Comparison of ENCODE assay signal across 26 cellular contexts in genomic region chr10:91540714-91541113, GRCh38.
DNase-seq lines count a peak whose midpoint lies in the region; ATAC-seq and TF ChIP-seq lines count a peak whose summit lies in the region.
"Had no signal": no experiment of that assay in that cellular context is flagged by ENCODE, and none has a peak within 500 bp of the region (broad histone marks: within the 10 kb centered on the region; RNA-seq: fewer than 3 reads in every experiment).

No MANE protein-coding gene starts in this region.

- H3K4me3 Mint-ChIP-seq in activated T-helper 17 cell treated with anti-CD3 and anti-CD28 coated beads, Interleukin-2, amount 50 U/mL, for 72 hours: no peak overlapping the region
- H3K4me3 Mint-ChIP-seq: activated B cell treated with CpG ODN at 0.5 μM for 24 hours; activated CD8-positive, alpha-beta T cell treated with anti-CD3 and anti-CD28 coated beads, Interleukin-2, amount 10 ng/mL, durations not matched to agents 7 days and 5 days; activated naive CD4-positive, alpha-beta T cell treated with anti-CD3 and anti-CD28 coated beads, Interleukin-2, amount 50 U/mL, for 24 hours; activated T-cell treated with anti-CD3 and anti-CD28 coated beads, Interleukin-2, amount 50 U/mL, for 72 hours; effector memory CD8-positive, alpha-beta T cell; stimulated activated naive CD8-positive, alpha-beta T cell treated with anti-CD3 and anti-CD28 coated beads, Interleukin-15, amount 100 ng/mL, for 72 hours; T-helper 1 cell treated with Interleukin-12 subunit alpha and Interleukin-12 subunit beta and Interleukin-4 antibody, amounts not matched to agents 30 μg/mL and 1 μg/mL, for 36 hours had no signal

- no peaks in the 10 kb centered on the region for H3K36me3 ChIP-seq in mesenchymal stem cell (ENCODE audit: control insufficient read depth in 1 of 2, insufficient read depth in 2 of 2, low read depth in 1 of 2, low read length in 2 of 2)
- H3K36me3 ChIP-seq: ascending aorta, heart right ventricle, lower lobe of right lung, sigmoid colon, upper lobe of right lung had no signal

- no peak overlapping the region for H3K23ac ChIP-seq in mesenchymal stem cell (ENCODE audit: low read length in 2 of 2)

- H3K4me2 ChIP-seq in mesenchymal stem cell (ENCODE audit: low read length, poor library complexity, severe bottlenecking): no peak overlapping the region

- POLR2A ChIA-PET in GM10248 (lab: Yijun Ruan, JAX): no interaction called here

- H3K9me3 ChIP-seq in mesenchymal stem cell (ENCODE audit: control insufficient read depth, low read length): no peaks in the 10 kb centered on the region
- H3K9me3 ChIP-seq: ascending aorta, lower lobe of right lung, sigmoid colon, upper lobe of right lung had no signal

- no peaks in the 10 kb centered on the region for H3K79me1 ChIP-seq in mesenchymal stem cell (replicated peaks; ENCODE audit: low read length, poor library complexity, severe bottlenecking)

- H3K27me3 ChIP-seq in mesenchymal stem cell (ENCODE audit: control insufficient read depth in 1 of 2, insufficient read depth in 1 of 2, low read length in 2 of 2): no peaks in the 10 kb centered on the region
- H3K27me3 ChIP-seq: ascending aorta, heart right ventricle, sigmoid colon, upper lobe of right lung had no signal

- TF ChIP-seq CTCF in GM10248 (IDR thresholded peaks at IDR 0.05; ENCODE audit: control extremely low read depth, extremely low read depth, low read depth, missing control alignments): no peak

- H2BK5ac ChIP-seq in mesenchymal stem cell (ENCODE audit: low read depth, low read length, poor library complexity, severe bottlenecking): no peak overlapping the region

- no peaks in the 10 kb centered on the region for H3K36me3 Mint-ChIP-seq in activated T-helper 17 cell treated with anti-CD3 and anti-CD28 coated beads, Interleukin-2, amount 50 U/mL, for 72 hours (ENCODE audit: low read depth)
- H3K36me3 Mint-ChIP-seq: activated naive CD4-positive, alpha-beta T cell treated with anti-CD3 and anti-CD28 coated beads, Interleukin-2, amount 50 U/mL, for 24 hours had no signal

- CTCF ChIA-PET in GM10248 (lab: Yijun Ruan, JAX): interaction anchor here (1.6 kb wide), 1 partner anchor 14 kb away, joined by 3 read pairs; no protein-coding TSS in a partner anchor

- H4K8ac ChIP-seq in mesenchymal stem cell (ENCODE audit: low read length): peak overlapping the region; percentile 24

- in situ Hi-C loops in G401 (cut with HindIII; ENCODE audit: low sequenced_read_pairs): no loop called here

- no peak overlapping the region for H2BK15ac ChIP-seq in mesenchymal stem cell (ENCODE audit: low read depth, poor library complexity, severe bottlenecking)

- no peaks in the 10 kb centered on the region for H3K9me3 Mint-ChIP-seq in activated T-helper 17 cell treated with anti-CD3 and anti-CD28 coated beads, Interleukin-2, amount 50 U/mL, for 72 hours
- H3K9me3 Mint-ChIP-seq: activated B cell treated with CpG ODN at 0.5 μM for 24 hours; activated naive CD4-positive, alpha-beta T cell treated with anti-CD3 and anti-CD28 coated beads, Interleukin-2, amount 50 U/mL, for 24 hours; effector memory CD8-positive, alpha-beta T cell had no signal

- H3K4me1 ChIP-seq in mesenchymal stem cell (ENCODE audit: control insufficient read depth, insufficient read depth, low read depth, low read length): peaks cover 4% of the 10 kb centered on the region
- H3K4me1 ChIP-seq: ascending aorta, lower lobe of right lung, parathyroid adenoma had no signal

- peaks cover 8% of the 10 kb centered on the region for H3K27me3 Mint-ChIP-seq in activated T-helper 17 cell treated with anti-CD3 and anti-CD28 coated beads, Interleukin-2, amount 50 U/mL, for 72 hours

- H2BK120ac ChIP-seq in mesenchymal stem cell (ENCODE audit: low read depth, low read length): no peak overlapping the region

- H3K27ac Mint-ChIP-seq in activated T-helper 17 cell treated with anti-CD3 and anti-CD28 coated beads, Interleukin-2, amount 50 U/mL, for 72 hours: no peak overlapping the region
- H3K27ac Mint-ChIP-seq: activated B cell treated with CpG ODN at 0.5 μM for 24 hours; activated CD8-positive, alpha-beta T cell treated with anti-CD3 and anti-CD28 coated beads, Interleukin-2, amount 10 ng/mL, durations not matched to agents 7 days and 5 days; activated naive CD4-positive, alpha-beta T cell treated with anti-CD3 and anti-CD28 coated beads, Interleukin-2, amount 50 U/mL, for 24 hours; activated T-cell treated with anti-CD3 and anti-CD28 coated beads, Interleukin-2, amount 50 U/mL, for 72 hours; effector memory CD8-positive, alpha-beta T cell; stimulated activated naive CD8-positive, alpha-beta T cell treated with anti-CD3 and anti-CD28 coated beads, Interleukin-15, amount 100 ng/mL, for 72 hours; T-helper 1 cell treated with Interleukin-12 subunit alpha and Interleukin-12 subunit beta and Interleukin-4 antibody, amounts not matched to agents 30 μg/mL and 1 μg/mL, for 36 hours had no signal

- DNase-seq in ELR (ENCODE audit: low read depth) (peak; percentile 62), NCI-H69 (lab: John Stamatoyannopoulos, UW) (peak; percentile 5), mesenchymal stem cell (no peak), G401 (ENCODE audit: low spot score) (no peak), hippocampal formation (lab: John Stamatoyannopoulos, UW) (no peak), GM10248 (ENCODE audit: extremely low spot score) (no peak)
- DNase-seq: activated B cell treated with CpG ODN at 0.5 μM for 24 hours; activated CD8-positive, alpha-beta T cell treated with anti-CD3 and anti-CD28 coated beads, Interleukin-2, amount 10 ng/mL, durations not matched to agents 7 days and 5 days; activated T-cell treated with anti-CD3 and anti-CD28 coated beads, Interleukin-2, amount 50 U/mL, for 72 hours; effector memory CD8-positive, alpha-beta T cell; heart right ventricle; lower lobe of right lung; NCI-H1048; NCI-H2081; SHP77; sigmoid colon; stimulated activated CD4-positive, alpha-beta T cell treated with anti-CD3 and anti-CD28 coated beads, Interleukin-1b, Interleukin-23, amount 100 ng/mL, for 48 hours; stimulated activated naive CD8-positive, alpha-beta T cell treated with anti-CD3 and anti-CD28 coated beads, Interleukin-15, amount 100 ng/mL, for 72 hours; upper lobe of right lung had no signal

- no peak overlapping the region for H3K4me3 ChIP-seq in mesenchymal stem cell (ENCODE audit: insufficient read depth in 1 of 2, low read depth in 1 of 2, low read length in 2 of 2)
- H3K4me3 ChIP-seq: ascending aorta, heart right ventricle, lower lobe of right lung, sigmoid colon, upper lobe of right lung had no signal

- no peak overlapping the region for H2AFZ ChIP-seq in mesenchymal stem cell (ENCODE audit: low read depth, low read length)
- H2AFZ ChIP-seq: parathyroid adenoma had no signal

- H2BK12ac ChIP-seq in mesenchymal stem cell (ENCODE audit: low read length in 2 of 2): no peak overlapping the region

- H3K14ac ChIP-seq in mesenchymal stem cell (ENCODE audit: low read length in 2 of 2): no peak overlapping the region

- H3K27ac ChIP-seq in mesenchymal stem cell (ENCODE audit: low read length, poor library complexity, severe bottlenecking): no peak overlapping the region
- H3K27ac ChIP-seq: ascending aorta, HL-60, lower lobe of right lung, parathyroid adenoma, sigmoid colon, upper lobe of right lung had no signal

- H3K18ac ChIP-seq in mesenchymal stem cell (ENCODE audit: low read depth in 1 of 2, low read length in 2 of 2): no peak overlapping the region

- ATAC-seq in activated T-helper 17 cell treated with anti-CD3 and anti-CD28 coated beads, Interleukin-2, amount 50 U/mL, for 72 hours (replicated peaks): peak; percentile 24
- ATAC-seq in GM21381 (IDR thresholded peaks at IDR 0.05; ENCODE audit: unreplicated experiment): no peak
- ATAC-seq: activated CD8-positive, alpha-beta T cell treated with anti-CD3 and anti-CD28 coated beads, Interleukin-2, amount 10 ng/mL, durations not matched to agents 7 days and 5 days; activated T-cell treated with anti-CD3 and anti-CD28 coated beads, Interleukin-2, amount 50 U/mL, for 72 hours; effector memory CD8-positive, alpha-beta T cell; stimulated activated naive CD8-positive, alpha-beta T cell treated with anti-CD3 and anti-CD28 coated beads, Interleukin-15, amount 100 ng/mL, for 72 hours; upper lobe of right lung had no signal

- H3K9ac ChIP-seq in mesenchymal stem cell (ENCODE audit: low read length): no peak overlapping the region
- H3K9ac ChIP-seq: parathyroid adenoma had no signal

- H4K91ac ChIP-seq in mesenchymal stem cell (ENCODE audit: low read length): no peak overlapping the region

- peak overlapping the region in 1 of 2 experiments; percentile 36 for H3K4ac ChIP-seq in mesenchymal stem cell (ENCODE audit: low read depth in 1 of 2, low read length in 2 of 2)

- no peaks in the 10 kb centered on the region for H3K4me1 Mint-ChIP-seq in activated T-helper 17 cell treated with anti-CD3 and anti-CD28 coated beads, Interleukin-2, amount 50 U/mL, for 72 hours
- H3K4me1 Mint-ChIP-seq: activated B cell treated with CpG ODN at 0.5 μM for 24 hours; activated naive CD4-positive, alpha-beta T cell treated with anti-CD3 and anti-CD28 coated beads, Interleukin-2, amount 50 U/mL, for 24 hours; stimulated activated naive CD8-positive, alpha-beta T cell treated with anti-CD3 and anti-CD28 coated beads, Interleukin-15, amount 100 ng/mL, for 72 hours had no signal

- H2AK5ac ChIP-seq in mesenchymal stem cell (ENCODE audit: low read length, severe bottlenecking): no peak overlapping the region

- WGBS in mesenchymal stem cell: 87% methylated on average over 5 of the region's 5 CpGs

Comparison
In these comparisons a context has a peak if more than half of its experiments do, and no peak if none do; other contexts are left out.
1. DNase-seq: peak in ELR (single experiment) and NCI-H69 (single experiment); none in mesenchymal stem cell (single experiment), G401 (single experiment), hippocampal formation (0 of 2) and GM10248 (single experiment).